ENCODE assay signal across 9 cellular contexts in the genomic region with DNA sequence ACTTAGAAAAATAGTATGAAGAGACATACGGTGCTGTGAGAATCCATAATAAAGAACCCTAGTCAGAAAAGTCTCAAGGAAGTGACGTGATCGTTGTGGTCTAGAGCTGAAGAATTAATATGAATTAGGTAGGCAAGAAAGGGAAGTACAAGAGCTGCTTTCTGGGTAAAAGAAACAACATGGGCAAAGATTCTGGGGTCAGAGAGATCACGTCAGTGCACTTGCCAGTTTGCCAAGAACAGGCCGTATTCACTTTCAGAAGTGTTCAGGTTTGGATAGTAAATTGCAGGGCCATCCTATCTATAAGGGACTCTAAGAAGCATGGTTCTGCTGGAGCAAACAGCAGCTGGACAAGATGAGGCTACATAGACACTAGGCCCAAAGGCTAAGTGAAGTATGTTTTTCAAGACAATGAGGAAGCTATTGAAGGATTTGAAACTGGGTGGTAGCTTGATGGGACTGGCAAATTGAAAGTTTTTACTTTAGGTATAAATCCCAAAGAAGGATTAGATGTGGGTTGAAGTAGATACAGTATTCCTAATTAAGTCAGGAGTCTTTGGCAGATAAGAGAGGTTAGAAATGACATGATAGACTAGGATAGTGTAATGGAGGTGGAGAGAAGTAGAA. TPM values are rescaled to one million over a fixed set of nuclear protein-coding genes. Genes with fewer than 3 reads are reported as not detected.
DNase-seq lines count a peak whose midpoint lies in the region; ATAC-seq and TF ChIP-seq lines count a peak whose summit lies in the region.
"Had no signal": no experiment of that assay in that cellular context is flagged by ENCODE, and none has a peak within 500 bp of the region (broad histone marks: within the 10 kb centered on the region; RNA-seq: fewer than 3 reads in every experiment).

No MANE protein-coding gene starts in this region.

- TF ChIP-seq CTCF in OCI-LY1 (IDR thresholded peaks at IDR 0.05; ENCODE audit: low read length) (no peak), WERI-Rb-1 (IDR thresholded peaks at IDR 0.05; ENCODE audit: low read depth, low read length) (no peak)

- H3K9ac ChIP-seq in OCI-LY1 (ENCODE audit: low read length), result no peak overlapping the region
- H3K9ac ChIP-seq: KMS-11 had no signal

- H3K4me3 ChIP-seq in OCI-LY1 (ENCODE audit: low read depth, low read length, poor library complexity, severe bottlenecking) (no peak overlapping the region), WERI-Rb-1 (ENCODE audit: low read depth, low read length) (no peak overlapping the region)

- H3K27ac ChIP-seq in OCI-LY1 (ENCODE audit: low read depth, low read length, poor library complexity, severe bottlenecking) (peak overlapping the region; percentile 32), WERI-Rb-1 (no peak overlapping the region)
- H3K27ac ChIP-seq: KMS-11 had no signal

- 0 out of 2 replicates have a peak, but pooled peaks cover 2% of the 10 kb centered on the region for H4K20me1 ChIP-seq in OCI-LY1 (ENCODE audit: insufficient read depth, low read length)

- DNase-seq in medulla oblongata (ENCODE audit: extremely low spot score), result peak; percentile 28
- DNase-seq in NCI-H1436 treated with DMSO at 0.1 percent for 48 hours (lab: John Stamatoyannopoulos, UW), result no peak
- DNase-seq in WERI-Rb-1, result no peak
- no peak for DNase-seq in dermis blood vessel endothelial cell
- no peak for DNase-seq in T1000 (lab: John Stamatoyannopoulos, UW)

- H2AFZ ChIP-seq in OCI-LY1 (ENCODE audit: low read length), result no peak overlapping the region

- no peaks in the 10 kb centered on the region for H3F3A ChIP-seq in OCI-LY1 (ENCODE audit: insufficient read depth, low read length)

- ATAC-seq in GM18508 (IDR thresholded peaks at IDR 0.05; ENCODE audit: insufficient read depth, unreplicated experiment) (peak; percentile 43), GM21737 (IDR thresholded peaks at IDR 0.05; ENCODE audit: unreplicated experiment) (peak; percentile 21)

- no peaks in the 10 kb centered on the region for H3K27me3 ChIP-seq in OCI-LY1 (ENCODE audit: insufficient read depth, low read length)
- no peaks in the 10 kb centered on the region for H3K27me3 ChIP-seq in WERI-Rb-1 (ENCODE audit: insufficient read depth, low read depth, severe bottlenecking)

- H3K4me1 ChIP-seq in OCI-LY1 (ENCODE audit: insufficient read depth, low read length, severe bottlenecking), result peaks cover 20% of the 10 kb centered on the region

- H3K9me2 ChIP-seq in OCI-LY1 (ENCODE audit: low read depth, low read length), result no peaks in the 10 kb centered on the region

- H3K79me2 ChIP-seq in OCI-LY1 (ENCODE audit: insufficient read depth, low read length), result no peaks in the 10 kb centered on the region

- H3K9me3 ChIP-seq in OCI-LY1 (ENCODE audit: low read length) (no peaks in the 10 kb centered on the region), WERI-Rb-1 (ENCODE audit: severe bottlenecking) (no peaks in the 10 kb centered on the region)

- H3K36me3 ChIP-seq in OCI-LY1 (ENCODE audit: insufficient read depth, low read length) (no peaks in the 10 kb centered on the region), WERI-Rb-1 (no peaks in the 10 kb centered on the region)

- peak overlapping the region; percentile 1; the same call in 1 of the 2 replicates for H3K4me2 ChIP-seq in OCI-LY1 (ENCODE audit: low read length)
- H3K4me2 ChIP-seq: KMS-11 had no signal

RNA-seq across cellular contexts. Expression of a gene that starts 4.8 kb away (rescaled TPM):
- 74.4 and 104 TPM in 2 replicates for total RNA-seq in dermis blood vessel endothelial cell
